In the genomic region with DNA sequence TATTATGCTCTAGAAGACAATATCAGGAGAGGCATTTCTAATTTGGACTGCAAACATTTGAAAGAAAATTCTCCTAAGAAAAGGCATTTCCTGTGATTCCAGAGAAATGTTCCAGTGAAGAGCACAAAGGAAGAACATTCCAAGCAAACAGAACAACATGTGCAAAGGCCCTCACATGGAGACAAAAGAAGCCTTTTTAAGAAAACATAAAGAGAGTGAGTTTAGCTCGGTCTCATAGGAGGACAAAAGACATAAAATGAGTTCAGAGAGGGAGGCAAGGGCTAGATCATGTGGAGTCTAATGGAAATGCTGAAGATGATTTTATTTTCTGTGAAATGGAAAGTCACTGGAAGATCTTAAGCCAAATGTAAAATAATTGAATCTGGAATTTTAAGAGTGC, we compare ENCODE assay signal across 18 cellular contexts.
"Had no signal": no experiment of that assay in that cellular context is flagged by ENCODE, and none has a peak within 500 bp of the region (broad histone marks: within the 10 kb centered on the region; RNA-seq: fewer than 3 reads in every experiment).

No MANE protein-coding gene starts in this region.

- H3K9me3 Mint-ChIP-seq: activated naive CD4-positive, alpha-beta T cell treated with anti-CD3 and anti-CD28 coated beads, Interleukin-2, amount 50 U/mL, for 72 hours; naive thymus-derived CD8-positive, alpha-beta T cell had no signal

- H3K36me3 ChIP-seq: neutrophil had no signal

- FAIRE-seq: endometrium, urothelium cell line had no signal

- DNase-seq: activated gamma-delta T cell treated with Interleukin-2 at 50 U/mL for 16 hours; amniotic stem cell; mesenchymal stem cell; naive thymus-derived CD8-positive, alpha-beta T cell; retina; stimulated activated CD4-positive, alpha-beta T cell treated with anti-CD3 and anti-CD28 coated beads, Interleukin-2, amount 100 ng/mL, for 24 hours; stimulated activated naive CD8-positive, alpha-beta T cell treated with anti-CD3 and anti-CD28 coated beads, Interleukin-15, Interleukin-2, amounts not matched to agents 100 U/mL and 50 U/mL, for 24 hours; substantia nigra; T-helper 1 cell; T-helper 9 cell had no signal

- H3K4me1 Mint-ChIP-seq: central memory CD8-positive, alpha-beta T cell; naive thymus-derived CD8-positive, alpha-beta T cell had no signal

- H3K9me3 ChIP-seq: neutrophil, tibial nerve had no signal

- H3K36me3 Mint-ChIP-seq: activated naive CD4-positive, alpha-beta T cell treated with anti-CD3 and anti-CD28 coated beads, Interleukin-2, amount 50 U/mL, for 72 hours; naive thymus-derived CD8-positive, alpha-beta T cell had no signal

- H3K27me3 ChIP-seq: neutrophil, tibial nerve had no signal

- H3K4me3 ChIP-seq: coronary artery, tibial nerve had no signal

- ATAC-seq: activated naive CD4-positive, alpha-beta T cell treated with anti-CD3 and anti-CD28 coated beads, Interleukin-2, amount 50 U/mL, for 72 hours; esophagus mucosa; naive thymus-derived CD8-positive, alpha-beta T cell; stimulated activated naive CD8-positive, alpha-beta T cell treated with anti-CD3 and anti-CD28 coated beads, Interleukin-15, Interleukin-2, amounts not matched to agents 100 U/mL and 50 U/mL, for 24 hours had no signal

- H3K27ac Mint-ChIP-seq: activated naive CD4-positive, alpha-beta T cell treated with anti-CD3 and anti-CD28 coated beads, Interleukin-2, amount 50 U/mL, for 72 hours; naive thymus-derived CD8-positive, alpha-beta T cell had no signal

- H3K4me3 Mint-ChIP-seq: central memory CD8-positive, alpha-beta T cell; naive thymus-derived CD8-positive, alpha-beta T cell had no signal

- H3K27me3 Mint-ChIP-seq: central memory CD8-positive, alpha-beta T cell had no signal

- H3K27ac ChIP-seq: coronary artery, neutrophil, tibial nerve had no signal
